Comparison of ENCODE assay signal across 7 cellular contexts in the genomic region with DNA sequence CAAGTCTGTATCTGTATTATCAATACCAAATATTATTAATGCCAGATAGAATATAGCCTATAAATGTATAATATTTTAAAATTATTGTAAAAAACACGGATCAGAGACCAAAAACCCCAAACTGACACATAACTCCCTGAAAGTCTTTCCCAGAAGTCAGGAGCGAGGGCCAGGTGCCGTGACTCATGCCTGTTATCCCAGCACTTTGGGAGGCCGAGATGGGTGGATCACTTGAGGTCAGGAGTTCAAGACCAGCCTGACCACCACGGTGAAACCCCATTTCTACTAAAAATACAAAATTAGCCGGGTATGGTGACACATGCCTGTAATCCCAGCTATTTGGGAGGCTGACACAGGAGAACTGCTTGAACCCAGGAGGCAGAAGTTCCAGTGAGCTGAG. TPM values are rescaled to one million over a fixed set of nuclear protein-coding genes. Genes with fewer than 3 reads are reported as not detected.
DNase-seq lines count a peak whose midpoint lies in the region; ATAC-seq and TF ChIP-seq lines count a peak whose summit lies in the region.
"Not testable (repeated sequence)": the region's sequence is repeated elsewhere in the genome, so short reads cannot be mapped to it uniquely, and the experiment has no call there.

No MANE protein-coding gene starts in this region.

- WGBS in smooth muscle cell (ENCODE audit: low lambda C conversion rate), result 58% methylated on average over 6 of the region's 6 CpGs

- H3K4me3 Mint-ChIP-seq in activated T-helper 17 cell treated with anti-CD3 and anti-CD28 coated beads, Interleukin-2, amount 50 U/mL, for 72 hours, result peak overlapping the region; percentile 32

- peaks cover 100% of the 10 kb centered on the region for H3K79me2 ChIP-seq in HCT116 (ENCODE audit: insufficient read depth, low read length)
- peaks cover 98% of the 10 kb centered on the region for H3K79me2 ChIP-seq in smooth muscle cell (ENCODE audit: low read depth)

- not testable (repeated sequence) for TF ChIP-seq POLR2A in HCT116 (IDR thresholded peaks at IDR 0.05; ENCODE audit: borderline replicate concordance, extremely low read depth, insufficient read depth, insufficient read length)

- intact Hi-C loops in HCT116 (cut with micrococcal nuclease), result not testable (repeated sequence)

- H3K4me2 ChIP-seq in HCT116 (ENCODE audit: low read length) (peak overlapping the region; percentile 59), smooth muscle cell (peak overlapping the region; percentile 58)

- H3K4me1 ChIP-seq in HCT116 (ENCODE audit: control insufficient read depth in 1 of 2, insufficient read depth in 2 of 2, low read length in 2 of 2), result peaks cover 41 to 50% of the 10 kb centered on the region in 2 experiments
- peaks cover 38% of the 10 kb centered on the region for H3K4me1 ChIP-seq in RWPE2 (ENCODE audit: insufficient read depth, poor library complexity, severe bottlenecking)
- not testable (repeated sequence) for H3K4me1 ChIP-seq in smooth muscle cell (ENCODE audit: low read depth)

- peaks cover 80% of the 10 kb centered on the region for H3K36me3 Mint-ChIP-seq in activated T-helper 17 cell treated with anti-CD3 and anti-CD28 coated beads, Interleukin-2, amount 50 U/mL, for 72 hours (ENCODE audit: low read depth)

- RAD21 ChIA-PET in HCT116 (lab: Charles Lee; ENCODE audit: low non-redundant PET in 1 of 2, low total read pairs in 2 of 2, uncharacterized antibody in 2 of 2, unreplicated experiment in 2 of 2), result interaction anchor here in 1 of 2 experiments (1.3 kb wide), 1 partner anchor 10 kb away, joined by 3 read pairs; no protein-coding TSS in a partner anchor

- BruUV-seq in HCT116 (replicated peaks; lab: Mats Ljungman, UMichigan), result not testable (repeated sequence)

- DNase-seq in HCT116 (ENCODE audit: low read depth, low spot score); RWPE2 (ENCODE audit: low spot score); smooth muscle cell (lab: John Stamatoyannopoulos, UW; ENCODE audit: unreplicated experiment): not testable (repeated sequence)
- peak; percentile 42 for DNase-seq in brain microvascular endothelial cell
- peak; percentile 63 for DNase-seq in fibroblast of the aortic adventitia (ENCODE audit: low read depth)
- peak; percentile 60 for DNase-seq in myocyte (ENCODE audit: low read depth)

- peaks cover 61% of the 10 kb centered on the region for H3K4me1 Mint-ChIP-seq in activated T-helper 17 cell treated with anti-CD3 and anti-CD28 coated beads, Interleukin-2, amount 50 U/mL, for 72 hours

- H3K27me3 Mint-ChIP-seq in activated T-helper 17 cell treated with anti-CD3 and anti-CD28 coated beads, Interleukin-2, amount 50 U/mL, for 72 hours, result not testable (repeated sequence)

- not testable (repeated sequence) for TF ChIP-seq CTCF in HCT116 (IDR thresholded peaks at IDR 0.05 in 2 of 3, conservative IDR thresholded peaks at IDR 0.05 in 1 of 3; ENCODE audit: borderline replicate concordance in 1 of 3, insufficient read depth in 1 of 3, low read depth in 2 of 3, low read length in 2 of 3); RWPE2 (IDR thresholded peaks at IDR 0.05; ENCODE audit: poor library complexity, severe bottlenecking); brain microvascular endothelial cell (IDR thresholded peaks at IDR 0.05; ENCODE audit: low read depth, low read length, missing control alignments); fibroblast of the aortic adventitia (IDR thresholded peaks at IDR 0.05; ENCODE audit: insufficient read depth, low read length); smooth muscle cell (IDR thresholded peaks at IDR 0.05; ENCODE audit: borderline replicate concordance, insufficient read depth, poor library complexity, severe bottlenecking)

- not testable (repeated sequence) for TF ChIP-seq RAD21 in HCT116 (IDR thresholded peaks at IDR 0.05; ENCODE audit: low read depth)

- H3K9ac ChIP-seq in HCT116 (ENCODE audit: low read length), result peak overlapping the region; percentile 45
- not testable (repeated sequence) for H3K9ac ChIP-seq in smooth muscle cell (ENCODE audit: low read depth)

- not testable (repeated sequence) for H4K20me1 ChIP-seq in HCT116 (ENCODE audit: insufficient read depth)
- peaks cover 93% of the 10 kb centered on the region for H4K20me1 ChIP-seq in smooth muscle cell (ENCODE audit: low read depth)

- H3F3A ChIP-seq in smooth muscle cell (ENCODE audit: low read depth), result not testable (repeated sequence)

- not testable (repeated sequence) for H3K27me3 ChIP-seq in HCT116 (ENCODE audit: insufficient read depth, low read length); RWPE2 (ENCODE audit: insufficient read depth, poor library complexity, severe bottlenecking); brain microvascular endothelial cell (replicated peaks); smooth muscle cell (ENCODE audit: low read depth)

- H3K27ac ChIP-seq in HCT116 (ENCODE audit: low read depth, low read length) (peak overlapping the region; percentile 78), RWPE2 (ENCODE audit: poor library complexity, severe bottlenecking) (peak overlapping the region; percentile 33), brain microvascular endothelial cell (peak overlapping the region; percentile 63), smooth muscle cell (ENCODE audit: low read depth) (peak overlapping the region; percentile 84)

- peak overlapping the region; percentile 64 for H3K27ac Mint-ChIP-seq in activated T-helper 17 cell treated with anti-CD3 and anti-CD28 coated beads, Interleukin-2, amount 50 U/mL, for 72 hours

- not testable (repeated sequence) for H2AFZ ChIP-seq in HCT116 (ENCODE audit: low read depth, low read length, poor library complexity, severe bottlenecking); smooth muscle cell (ENCODE audit: low read depth)

- peaks cover 2 to 34% of the 10 kb centered on the region in 2 experiments; a peak in 2 of 4 replicates for H3K36me3 ChIP-seq in HCT116 (ENCODE audit: control insufficient read depth in 1 of 2, insufficient read depth in 2 of 2, low read length in 2 of 2)
- peaks cover 53% of the 10 kb centered on the region for H3K36me3 ChIP-seq in RWPE2 (ENCODE audit: low read depth)
- H3K36me3 ChIP-seq in brain microvascular endothelial cell (replicated peaks), result peaks cover 17% of the 10 kb centered on the region
- peaks cover 28% of the 10 kb centered on the region for H3K36me3 ChIP-seq in smooth muscle cell (ENCODE audit: low read depth)

- not testable (repeated sequence) for H3K9me3 Mint-ChIP-seq in activated T-helper 17 cell treated with anti-CD3 and anti-CD28 coated beads, Interleukin-2, amount 50 U/mL, for 72 hours

- ATAC-seq in HCT116, result peak; percentile 69
- 0 out of 3 replicates have a peak, but pooled peaks have one; percentile 24 for ATAC-seq in RWPE2 (ENCODE audit: low read depth)
- not testable (repeated sequence) for ATAC-seq in activated T-helper 17 cell treated with anti-CD3 and anti-CD28 coated beads, Interleukin-2, amount 50 U/mL, for 72 hours (replicated peaks)

- H3K9me3 ChIP-seq in HCT116 (ENCODE audit: control insufficient read depth in 1 of 2, insufficient read depth in 1 of 2, low read depth in 1 of 2, low read length in 2 of 2), result peaks cover 3 to 10% of the 10 kb centered on the region in 2 experiments; a peak in 3 of 4 replicates
- H3K9me3 ChIP-seq in RWPE2 (ENCODE audit: severe bottlenecking), result peaks cover 12% of the 10 kb centered on the region
- not testable (repeated sequence) for H3K9me3 ChIP-seq in smooth muscle cell (replicated peaks; ENCODE audit: low read depth)

- in situ Hi-C loops in brain microvascular endothelial cell (cut with HindIII; ENCODE audit: low pct_ligation_motif_present, low sequenced_read_pairs), result not testable (repeated sequence)

- CTCF ChIA-PET in HCT116 (lab: Charles Lee), result not testable (repeated sequence)

- not testable (repeated sequence) for H3K9me2 ChIP-seq in HCT116 (ENCODE audit: insufficient read depth)

- POLR2A ChIA-PET in HCT116 (lab: Charles Lee), result interaction anchor here (0.7 to 2.7 kb wide), 4 partner anchors 8 to 39 kb away, joined by 4 to 10 read pairs (median 5); a partner anchor contains a TSS

- H3K4me3 ChIP-seq in HCT116 (replicated peaks in 1 of 2; ENCODE audit: low read depth in 1 of 2, low read length in 2 of 2), result peak overlapping the region in 1 of 2 experiments; percentile 34; a peak in 2 of 4 replicates
- not testable (repeated sequence) for H3K4me3 ChIP-seq in RWPE2 (ENCODE audit: severe bottlenecking); brain microvascular endothelial cell (ENCODE audit: low read depth, low read length); fibroblast of the aortic adventitia (ENCODE audit: low read depth, low read length); smooth muscle cell

TF ChIP-seq in HCT116, 20 proteins besides CTCF, POLR2A, EP300 and RAD21 (continues in another document):
- TF ChIP-seq SP1 (IDR thresholded peaks at IDR 0.05; ENCODE audit: low read depth), result 0 out of 2 replicates have a peak, but pooled peaks have one; percentile 36
- TF ChIP-seq JUND (IDR thresholded peaks at IDR 0.05), result peak; percentile 48; the same call in 1 of the 2 replicates
- 0 out of 2 replicates have a peak, but pooled peaks have one; percentile 39 for TF ChIP-seq SIN3A (IDR thresholded peaks at IDR 0.05; ENCODE audit: low read depth)
- TF ChIP-seq CEBPB (IDR thresholded peaks at IDR 0.05; ENCODE audit: low read depth), result 0 out of 2 replicates have a peak, but pooled peaks have one; percentile 16
- TF ChIP-seq FOSL1 (IDR thresholded peaks at IDR 0.05; ENCODE audit: low read depth), result peak; percentile 55
- TF ChIP-seq CBX3 (IDR thresholded peaks at IDR 0.05; ENCODE audit: low read depth), result 0 out of 2 replicates have a peak, but pooled peaks have one; percentile 17

RNA-seq across cellular contexts. Expression of a gene that starts 35.5 kb away (rescaled TPM):
- total RNA-seq in HCT116 (2021; ENCODE audit: unreplicated experiment), result 365 TPM
- polyA plus RNA-seq in HCT116 (2012), result 245 and 251 TPM in 2 replicates
- total RNA-seq in activated T-helper 17 cell treated with anti-CD3 and anti-CD28 coated beads, Interleukin-2, amount 50 U/mL, for 72 hours, result 100 to 1,000 TPM; 283 TPM
- total RNA-seq in fibroblast of the aortic adventitia (ENCODE audit: low replicate concordance), result 152 and 562 TPM in 2 replicates
- 194 and 222 TPM in 2 replicates for total RNA-seq in myocyte
- 199 TPM for polyA plus RNA-seq in myocyte (2012)
- total RNA-seq in smooth muscle cell, result 376 and 417 TPM in 2 replicates
- polyA plus RNA-seq in smooth muscle cell, result 300 and 324 TPM in 2 replicates

RNA-seq across cellular contexts. Expression of a gene that starts 39.6 kb away (rescaled TPM):
- 39.2 TPM for total RNA-seq in HCT116 (2021; ENCODE audit: unreplicated experiment)
- polyA plus RNA-seq in HCT116 (2012), result 27.1 and 37.8 TPM in 2 replicates
- total RNA-seq in activated T-helper 17 cell treated with anti-CD3 and anti-CD28 coated beads, Interleukin-2, amount 50 U/mL, for 72 hours, result 10 to 100 TPM; 22.7 to 31.2 TPM
- 40.1 and 108 TPM in 2 replicates for total RNA-seq in fibroblast of the aortic adventitia (ENCODE audit: low replicate concordance)
- total RNA-seq in myocyte, result 45.7 and 64.9 TPM in 2 replicates
- polyA plus RNA-seq in myocyte (2012), result 35.0 TPM
- total RNA-seq in smooth muscle cell, result 18.3 and 21.4 TPM in 2 replicates
- 8.9 and 17.6 TPM in 2 replicates for polyA plus RNA-seq in smooth muscle cell

Comparison
In these comparisons a context has a peak if more than half of its experiments do, and no peak if none do; other contexts are left out.
1. H3K27ac ChIP-seq: peak in every context shown above with its lines; median percentile 84 in smooth muscle cell; 78 in HCT116; 63 in brain microvascular endothelial cell; 33 in RWPE2.